In the genomic region with DNA sequence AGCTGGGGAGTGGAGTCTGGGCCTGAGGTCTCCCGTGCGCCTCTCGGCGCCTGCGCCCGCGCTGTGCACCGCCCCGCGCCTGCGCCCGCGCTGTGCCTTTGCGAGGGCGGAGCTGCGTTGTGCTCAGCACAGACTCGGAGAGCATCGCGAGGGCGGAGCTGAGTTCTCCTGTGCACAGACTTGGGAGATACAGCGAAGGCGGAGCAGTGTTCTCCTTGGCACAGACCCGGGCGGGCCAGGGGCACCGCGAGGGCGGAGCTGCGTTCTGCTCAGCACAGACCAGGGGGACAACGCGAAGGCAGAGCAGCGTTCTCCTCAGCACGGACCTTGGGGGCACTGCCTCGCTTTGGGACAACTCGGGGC, we compare ENCODE assay signal across 8 cellular contexts.
DNase-seq lines count a peak whose midpoint lies in the region; ATAC-seq and TF ChIP-seq lines count a peak whose summit lies in the region.
"Not testable (repeated sequence)": the region's sequence is repeated elsewhere in the genome, so short reads cannot be mapped to it uniquely, and the experiment has no call there.

No MANE protein-coding gene starts in this region.

- intact Hi-C loops in posterior cingulate gyrus (cut with DNase I) = not testable (repeated sequence)

- DNase-seq in HEK293T (ENCODE audit: extremely low spot score) = not testable (repeated sequence)
- peak; percentile 58 for DNase-seq in cerebellar cortex (ENCODE audit: low spot score)
- peak; percentile 0 for DNase-seq in iPS DF 6.9 (ENCODE audit: low read depth, low spot score)
- peak; percentile 33 to 94 (median 56) for DNase-seq in posterior cingulate gyrus
- DNase-seq in tibial nerve (ENCODE audit: low spot score in 2 of 2) = peak in 1 of 2 donors; percentile 40

- peak; percentile 97 for ATAC-seq in GM18517 (IDR thresholded peaks at IDR 0.05; ENCODE audit: unreplicated experiment)
- ATAC-seq in activated CD4-positive, CD25-positive, alpha-beta regulatory T cell treated with anti-CD3 and anti-CD28 coated beads, Interleukin-2, amount 50 U/mL, for 24 hours = peak; percentile 79 to 87

- H3K4me3 ChIP-seq in HUES48 (ENCODE audit: low read depth, low read length) (peak overlapping the region; percentile 45; the same call in 1 of the 2 replicates), tibial nerve (peak overlapping the region in 3 of 4 donors; percentile 25 to 53 (median 40))
- H3K4me3 ChIP-seq in iPS DF 6.9 (ENCODE audit: low read length) = not testable (repeated sequence)

- not testable (repeated sequence) for H3K36me3 ChIP-seq in HUES48 (ENCODE audit: control insufficient read depth, insufficient read depth, low read length); iPS DF 6.9 (ENCODE audit: control insufficient read depth, insufficient read depth, low read length); tibial nerve

- peak in 1 of 2 donors; percentile 45 for TF ChIP-seq POLR2A in tibial nerve (IDR thresholded peaks at IDR 0.05)

- not testable (repeated sequence) for TF ChIP-seq EP300 in tibial nerve (IDR thresholded peaks at IDR 0.05)

- H3K9me3 ChIP-seq in HUES48 (ENCODE audit: control insufficient read depth, insufficient read depth, low read length); iPS DF 6.9 (ENCODE audit: control insufficient read depth, insufficient read depth, low read length); tibial nerve: not testable (repeated sequence)

- H3K4me1 ChIP-seq in HUES48 (ENCODE audit: control insufficient read depth, insufficient read depth, low read length); iPS DF 6.9 (ENCODE audit: control insufficient read depth, insufficient read depth, low read length); tibial nerve: not testable (repeated sequence)

- POLR2A ChIA-PET in HEK293T (lab: Yijun Ruan, JAX) = not testable (repeated sequence)

- H3K27me3 ChIP-seq in HUES48 (ENCODE audit: control insufficient read depth, insufficient read depth, low read length); iPS DF 6.9 (ENCODE audit: control insufficient read depth, insufficient read depth, low read length); tibial nerve: not testable (repeated sequence)

- H3K27ac ChIP-seq in HUES48 (ENCODE audit: low read depth, low read length); iPS DF 6.9 (ENCODE audit: low read length); tibial nerve: not testable (repeated sequence)

- not testable (repeated sequence) for TF ChIP-seq CTCF in tibial nerve (IDR thresholded peaks at IDR 0.05)

- CTCF ChIA-PET in HEK293T (lab: Yijun Ruan, JAX) = not testable (repeated sequence)

- not testable (repeated sequence) for H3K9ac ChIP-seq in HUES48 (ENCODE audit: low read depth, low read length)

- WGBS in iPS DF 6.9 (ENCODE audit: insufficient coverage, insufficient read length) = no CpG with 5 or more reads among the region's 34 CpGs
- 18 to 44% methylated on average over 13 to 27 of the region's 34 CpGs for WGBS in tibial nerve, 2 donors

TF ChIP-seq in HEK293T, 16 proteins besides CTCF, POLR2A, EP300 and RAD21:
- TF ChIP-seq L3MBTL2 (conservative IDR thresholded peaks at IDR 0.05) = peak; percentile 17; the same call in 1 of the 2 replicates
